Comparison of ENCODE assay signal across 15 cellular contexts in genomic region chr6:1228754-1229191, GRCh38.
DNase-seq lines count a peak whose midpoint lies in the region; ATAC-seq and TF ChIP-seq lines count a peak whose summit lies in the region.
"Had no signal": no experiment of that assay in that cellular context is flagged by ENCODE, and none has a peak within 500 bp of the region (broad histone marks: within the 10 kb centered on the region; RNA-seq: fewer than 3 reads in every experiment).

No MANE protein-coding gene starts in this region.

- H3K4me3 ChIP-seq in epithelial cell of proximal tubule (ENCODE audit: low read depth, low read length) (no peak overlapping the region), lower lobe of right lung (no peak overlapping the region), thyroid gland (replicated peaks in 1 of 3) (no peak overlapping the region), neural progenitor cell (no peak overlapping the region)

- peak; percentile 34 to 44 for ATAC-seq in lower lobe of right lung
- ATAC-seq: CD8-positive, alpha-beta T cell had no signal

- H3K9me3 ChIP-seq in lower lobe of right lung (no peaks in the 10 kb centered on the region), thyroid gland (no peaks in the 10 kb centered on the region), neural progenitor cell (ENCODE audit: low read depth) (no peaks in the 10 kb centered on the region)

- TF ChIP-seq CTCF in epithelial cell of proximal tubule (conservative IDR thresholded peaks at IDR 0.05; ENCODE audit: low read depth, low read length) (no peak), lower lobe of right lung (IDR thresholded peaks at IDR 0.05) (no peak), thyroid gland (IDR thresholded peaks at IDR 0.05) (no peak), neural progenitor cell (IDR thresholded peaks at IDR 0.05) (no peak)

- no peak overlapping the region for H3K4me3 Mint-ChIP-seq in activated naive CD4-positive, alpha-beta T cell treated with anti-CD3 and anti-CD28 coated beads, Interleukin-2, amount 50 U/mL, for 24 hours
- H3K4me3 Mint-ChIP-seq in activated naive CD4-positive, alpha-beta T cell treated with anti-CD3 and anti-CD28 coated beads for 36 hours: no peak overlapping the region
- H3K4me3 Mint-ChIP-seq in neural progenitor cell: no peak overlapping the region
- H3K4me3 Mint-ChIP-seq: CD14-positive monocyte; CD8-positive, alpha-beta T cell; H9 had no signal

- H3K79me2 ChIP-seq in neural progenitor cell (ENCODE audit: low read depth): no peaks in the 10 kb centered on the region

- H3K27ac Mint-ChIP-seq in activated naive CD4-positive, alpha-beta T cell treated with anti-CD3 and anti-CD28 coated beads, Interleukin-2, amount 50 U/mL, for 24 hours: peak overlapping the region; percentile 18
- H3K27ac Mint-ChIP-seq in activated naive CD4-positive, alpha-beta T cell treated with anti-CD3 and anti-CD28 coated beads for 36 hours: no peak overlapping the region
- no peak overlapping the region for H3K27ac Mint-ChIP-seq in neural progenitor cell
- H3K27ac Mint-ChIP-seq: CD14-positive monocyte; CD8-positive, alpha-beta T cell; H9 had no signal

- no peak overlapping the region for H2AFZ ChIP-seq in neural progenitor cell (replicated peaks)

- H3K9me3 Mint-ChIP-seq in activated naive CD4-positive, alpha-beta T cell treated with anti-CD3 and anti-CD28 coated beads, Interleukin-2, amount 50 U/mL, for 24 hours: no peaks in the 10 kb centered on the region
- no peaks in the 10 kb centered on the region for H3K9me3 Mint-ChIP-seq in activated naive CD4-positive, alpha-beta T cell treated with anti-CD3 and anti-CD28 coated beads for 36 hours
- no peaks in the 10 kb centered on the region for H3K9me3 Mint-ChIP-seq in neural progenitor cell
- H3K9me3 Mint-ChIP-seq: CD8-positive, alpha-beta T cell; H9 had no signal

- CTCF ChIA-PET in activated naive CD4-positive, alpha-beta T cell treated with anti-CD3 and anti-CD28 coated beads for 36 hours (lab: Charles Lee): interaction anchor here (0.6 kb wide), 1 partner anchor 9 kb away, joined by 4 read pairs; no protein-coding TSS in a partner anchor

- TF ChIP-seq POLR2A in thyroid gland (IDR thresholded peaks at IDR 0.05): no peak

- no peaks in the 10 kb centered on the region for H3F3A ChIP-seq in neural progenitor cell (ENCODE audit: low read depth)

- DNase-seq in activated naive CD4-positive, alpha-beta T cell treated with anti-CD3 and anti-CD28 coated beads for 36 hours: no peak
- DNase-seq in epithelial cell of proximal tubule (ENCODE audit: low read depth): peak; percentile 56
- no peak for DNase-seq in lower lobe of right lung
- peak; percentile 81 to 83 for DNase-seq in thyroid gland
- DNase-seq in NCI-H1092 (lab: John Stamatoyannopoulos, UW): no peak
- DNase-seq in NCI-H2196 treated with DMSO at 0.1 percent for 48 hours (lab: John Stamatoyannopoulos, UW; ENCODE audit: unreplicated experiment): no peak
- DNase-seq in neural progenitor cell (ENCODE audit: low spot score): no peak
- DNase-seq: CD8-positive, alpha-beta T cell; COR-L47; DMS 273 treated with DMSO at 0.1 percent for 48 hours; GOT3; H9 had no signal

- H3K36me3 ChIP-seq in lower lobe of right lung (no peaks in the 10 kb centered on the region), thyroid gland (no peaks in the 10 kb centered on the region), neural progenitor cell (no peaks in the 10 kb centered on the region)

- H3K4me1 Mint-ChIP-seq in activated naive CD4-positive, alpha-beta T cell treated with anti-CD3 and anti-CD28 coated beads, Interleukin-2, amount 50 U/mL, for 24 hours: no peaks in the 10 kb centered on the region
- no peaks in the 10 kb centered on the region for H3K4me1 Mint-ChIP-seq in activated naive CD4-positive, alpha-beta T cell treated with anti-CD3 and anti-CD28 coated beads for 36 hours (ENCODE audit: low read depth)
- H3K4me1 Mint-ChIP-seq in neural progenitor cell: peaks cover 12% of the 10 kb centered on the region
- H3K4me1 Mint-ChIP-seq: CD14-positive monocyte had no signal

- H3K27me3 Mint-ChIP-seq in activated naive CD4-positive, alpha-beta T cell treated with anti-CD3 and anti-CD28 coated beads, Interleukin-2, amount 50 U/mL, for 24 hours: peaks cover 5% of the 10 kb centered on the region
- H3K27me3 Mint-ChIP-seq in activated naive CD4-positive, alpha-beta T cell treated with anti-CD3 and anti-CD28 coated beads for 36 hours (ENCODE audit: low read depth): peaks cover 8% of the 10 kb centered on the region
- peaks cover 8% of the 10 kb centered on the region for H3K27me3 Mint-ChIP-seq in neural progenitor cell (ENCODE audit: insufficient read depth, low read depth)

- H3K4me1 ChIP-seq in lower lobe of right lung (no peaks in the 10 kb centered on the region), thyroid gland (peaks cover 29 to 48% of the 10 kb centered on the region in 2 donors), neural progenitor cell (no peaks in the 10 kb centered on the region)

- intact Hi-C loops in activated naive CD4-positive, alpha-beta T cell treated with anti-CD3 and anti-CD28 coated beads for 36 hours (cut with micrococcal nuclease): no loop called here
- intact Hi-C loops in lower lobe of right lung (cut with DNase I): no loop called here
- intact Hi-C loops in thyroid gland (cut with DNase I): no loop called here

- no peaks in the 10 kb centered on the region for H4K20me1 ChIP-seq in neural progenitor cell (ENCODE audit: low read depth)

- H3K36me3 Mint-ChIP-seq in activated naive CD4-positive, alpha-beta T cell treated with anti-CD3 and anti-CD28 coated beads, Interleukin-2, amount 50 U/mL, for 24 hours: no peaks in the 10 kb centered on the region
- no peaks in the 10 kb centered on the region for H3K36me3 Mint-ChIP-seq in activated naive CD4-positive, alpha-beta T cell treated with anti-CD3 and anti-CD28 coated beads for 36 hours (ENCODE audit: low read depth)
- no peaks in the 10 kb centered on the region for H3K36me3 Mint-ChIP-seq in neural progenitor cell
- H3K36me3 Mint-ChIP-seq: CD14-positive monocyte; CD8-positive, alpha-beta T cell had no signal

- H3K27me3 ChIP-seq in lower lobe of right lung (ENCODE audit: low read depth) (no peaks in the 10 kb centered on the region), thyroid gland (no peaks in the 10 kb centered on the region), neural progenitor cell (no peaks in the 10 kb centered on the region)

- H3K9ac ChIP-seq in neural progenitor cell: no peak overlapping the region

- H3K4me2 ChIP-seq in neural progenitor cell: no peak overlapping the region

- no peak overlapping the region for H3K27ac ChIP-seq in lower lobe of right lung
- peak overlapping the region in 2 of 3 donors; percentile 58 to 74 for H3K27ac ChIP-seq in thyroid gland
- H3K27ac ChIP-seq in neural progenitor cell: no peak overlapping the region
- H3K27ac ChIP-seq: 22Rv1 had no signal

- WGBS in thyroid gland, 2 donors: 42% methylated on average over 9 of the region's 9 CpGs

Comparison
In these comparisons a context has a peak if more than half of its experiments do, and no peak if none do; other contexts are left out.
1. DNase-seq: peak in epithelial cell of proximal tubule (single experiment) and thyroid gland (2 of 2); none in activated naive CD4-positive, alpha-beta T cell treated with anti-CD3 and anti-CD28 coated beads for 36 hours (single experiment), lower lobe of right lung (single experiment), NCI-H1092 (single experiment), NCI-H2196 treated with DMSO at 0.1 percent for 48 hours (single experiment) and neural progenitor cell (single experiment).
2. H3K27ac ChIP-seq: peak in thyroid gland (2 of 3); none in lower lobe of right lung (single experiment) and neural progenitor cell (single experiment).